Comparison of ENCODE assay signal across 17 cellular contexts in genomic region chr6:151692216-151692615, GRCh38.
A peak's percentile ranks its signal among the peaks of the same experiment; 100 is the strongest.
DNase-seq lines count a peak whose midpoint lies in the region; ATAC-seq and TF ChIP-seq lines count a peak whose summit lies in the region.
"Had no signal": no experiment of that assay in that cellular context is flagged by ENCODE, and none has a peak within 500 bp of the region (broad histone marks: within the 10 kb centered on the region; RNA-seq: fewer than 3 reads in every experiment).

No MANE protein-coding gene starts in this region.

- intact Hi-C loops in left ventricle myocardium inferior (cut with micrococcal nuclease), result loop anchor here (10.0 kb wide), 1 partner anchor 433 kb away; no protein-coding TSS in a partner anchor
- intact Hi-C loops in vagina (cut with DNase I), result loop anchor here (5.0 kb wide), 3 partner anchors 70 to 1850 kb away; no protein-coding TSS in a partner anchor

- TF ChIP-seq POLR2A in vagina (IDR thresholded peaks at IDR 0.05), result no peak

- H3K4me3 Mint-ChIP-seq in WTC11, result no peak overlapping the region
- H3K4me3 Mint-ChIP-seq: central memory CD8-positive, alpha-beta T cell had no signal

- H3K36me3 Mint-ChIP-seq in WTC11, result no peaks in the 10 kb centered on the region

- DNase-seq in left ventricle myocardium inferior (no peak), right atrium auricular region (ENCODE audit: low spot score) (no peak), WTC11 (ENCODE audit: low spot score) (no peak), myocyte (ENCODE audit: low read depth) (peak; percentile 28), vagina (ENCODE audit: extremely low spot score in 2 of 2) (no peak), NCI-H1092 treated with DMSO at 0.1 percent for 48 hours (lab: John Stamatoyannopoulos, UW) (no peak), SIG-M5 treated with dmso at 0.1 percent for 504 hours (lab: John Stamatoyannopoulos, UW; ENCODE audit: unreplicated experiment) (no peak)
- DNase-seq in stimulated activated naive CD4-positive, alpha-beta T cell (lab: John Stamatoyannopoulos, UW), result no peak
- DNase-seq: activated CD8-positive, alpha-beta T cell treated with anti-CD3 and anti-CD28 coated beads, Interleukin-2, amount 10 ng/mL, durations not matched to agents 7 days and 5 days; Caco-2; effector memory CD4-positive, alpha-beta T cell; hippocampal formation; NCI-H1694 treated with DMSO at 0.1 percent for 48 hours; NCI-H345; NK-92 treated with Interleukin-12 subunit alpha and Interleukin-12 subunit beta, amount 100 ng/mL, for 24 hours; RPMI8226 had no signal

- ATAC-seq in WTC11, result peak; percentile 73
- ATAC-seq: activated CD8-positive, alpha-beta T cell treated with anti-CD3 and anti-CD28 coated beads, Interleukin-2, amount 10 ng/mL, durations not matched to agents 7 days and 5 days had no signal

- CTCF ChIA-PET in WTC11 (lab: Charles Lee), result interaction anchor here (1.2 kb wide), 1 partner anchor 433 kb away, joined by 4 read pairs; no protein-coding TSS in a partner anchor

- H3K27me3 Mint-ChIP-seq in WTC11 (ENCODE audit: low read depth), result no peaks in the 10 kb centered on the region
- H3K27me3 Mint-ChIP-seq: central memory CD8-positive, alpha-beta T cell had no signal

- H3K4me3 ChIP-seq in left ventricle myocardium inferior (peak overlapping the region; percentile 55), right atrium auricular region (no peak overlapping the region), vagina (peak overlapping the region; percentile 32 to 45)

- peaks cover 18% of the 10 kb centered on the region for H3K4me1 Mint-ChIP-seq in WTC11

- H3K9me3 Mint-ChIP-seq in WTC11, result no peaks in the 10 kb centered on the region
- H3K9me3 Mint-ChIP-seq: central memory CD8-positive, alpha-beta T cell had no signal

- TF ChIP-seq CTCF in left ventricle myocardium inferior (IDR thresholded peaks at IDR 0.05; ENCODE audit: borderline replicate concordance), result no peak
- TF ChIP-seq CTCF in right atrium auricular region (IDR thresholded peaks at IDR 0.05), result no peak
- no peak for TF ChIP-seq CTCF in WTC11 (IDR thresholded peaks at IDR 0.05)
- TF ChIP-seq CTCF in vagina (IDR thresholded peaks at IDR 0.05), result no peak

- H3K27ac Mint-ChIP-seq in WTC11, result no peak overlapping the region

- no peaks in the 10 kb centered on the region for H3K36me3 ChIP-seq in left ventricle myocardium inferior
- no peaks in the 10 kb centered on the region for H3K36me3 ChIP-seq in right atrium auricular region
- H3K36me3 ChIP-seq in vagina, result no peaks in the 10 kb centered on the region

- H3K9me3 ChIP-seq in left ventricle myocardium inferior (replicated peaks) (no peaks in the 10 kb centered on the region), right atrium auricular region (no peaks in the 10 kb centered on the region), vagina (no peaks in the 10 kb centered on the region)
- H3K9me3 ChIP-seq: Caco-2 had no signal

- POLR2A ChIA-PET in WTC11 (lab: Charles Lee), result interaction anchor here (0.7 kb wide), 1 partner anchor 682 kb away, joined by 3 read pairs; no protein-coding TSS in a partner anchor

- peak overlapping the region; percentile 77 for H3K27ac ChIP-seq in left ventricle myocardium inferior (replicated peaks)
- no peak overlapping the region for H3K27ac ChIP-seq in right atrium auricular region
- H3K27ac ChIP-seq in vagina, result peak overlapping the region; percentile 79

- H3K4me1 ChIP-seq in left ventricle myocardium inferior (no peaks in the 10 kb centered on the region), right atrium auricular region (no peaks in the 10 kb centered on the region), vagina (peaks cover 14% of the 10 kb centered on the region)

- H3K27me3 ChIP-seq in left ventricle myocardium inferior (ENCODE audit: low read depth) (peaks cover 5% of the 10 kb centered on the region), right atrium auricular region (no peaks in the 10 kb centered on the region), vagina (no peaks in the 10 kb centered on the region)

TF ChIP-seq in WTC11, 78 proteins besides CTCF, POLR2A, EP300 and RAD21:
- TF ChIP-seq ZBTB21 (CRISPR knock-in tag; IDR thresholded peaks at IDR 0.05; ENCODE audit: borderline replicate concordance), result no peak
- no peak for TF ChIP-seq CREM (CRISPR knock-in tag; IDR thresholded peaks at IDR 0.05)
- no peak for TF ChIP-seq ZNF416 (CRISPR knock-in tag; IDR thresholded peaks at IDR 0.05)
- TF ChIP-seq, protein P1, sequence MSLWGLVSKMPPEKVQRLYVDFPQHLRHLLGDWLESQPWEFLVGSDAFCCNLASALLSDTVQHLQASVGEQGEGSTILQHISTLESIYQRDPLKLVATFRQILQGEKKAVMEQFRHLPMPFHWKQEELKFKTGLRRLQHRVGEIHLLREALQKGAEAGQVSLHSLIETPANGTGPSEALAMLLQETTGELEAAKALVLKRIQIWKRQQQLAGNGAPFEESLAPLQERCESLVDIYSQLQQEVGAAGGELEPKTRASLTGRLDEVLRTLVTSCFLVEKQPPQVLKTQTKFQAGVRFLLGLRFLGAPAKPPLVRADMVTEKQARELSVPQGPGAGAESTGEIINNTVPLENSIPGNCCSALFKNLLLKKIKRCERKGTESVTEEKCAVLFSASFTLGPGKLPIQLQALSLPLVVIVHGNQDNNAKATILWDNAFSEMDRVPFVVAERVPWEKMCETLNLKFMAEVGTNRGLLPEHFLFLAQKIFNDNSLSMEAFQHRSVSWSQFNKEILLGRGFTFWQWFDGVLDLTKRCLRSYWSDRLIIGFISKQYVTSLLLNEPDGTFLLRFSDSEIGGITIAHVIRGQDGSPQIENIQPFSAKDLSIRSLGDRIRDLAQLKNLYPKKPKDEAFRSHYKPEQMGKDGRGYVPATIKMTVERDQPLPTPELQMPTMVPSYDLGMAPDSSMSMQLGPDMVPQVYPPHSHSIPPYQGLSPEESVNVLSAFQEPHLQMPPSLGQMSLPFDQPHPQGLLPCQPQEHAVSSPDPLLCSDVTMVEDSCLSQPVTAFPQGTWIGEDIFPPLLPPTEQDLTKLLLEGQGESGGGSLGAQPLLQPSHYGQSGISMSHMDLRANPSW (CRISPR knock-in tag; conservative IDR thresholded peaks at IDR 0.05; ENCODE audit: low read depth), result no peak
- TF ChIP-seq RORB (CRISPR knock-in tag; IDR thresholded peaks at IDR 0.05), result no peak
- TF ChIP-seq TP53 (CRISPR knock-in tag; IDR thresholded peaks at IDR 0.05), result no peak
- TF ChIP-seq ZNF532 (CRISPR knock-in tag; IDR thresholded peaks at IDR 0.05; ENCODE audit: borderline replicate concordance), result no peak
- TF ChIP-seq, protein P2, sequence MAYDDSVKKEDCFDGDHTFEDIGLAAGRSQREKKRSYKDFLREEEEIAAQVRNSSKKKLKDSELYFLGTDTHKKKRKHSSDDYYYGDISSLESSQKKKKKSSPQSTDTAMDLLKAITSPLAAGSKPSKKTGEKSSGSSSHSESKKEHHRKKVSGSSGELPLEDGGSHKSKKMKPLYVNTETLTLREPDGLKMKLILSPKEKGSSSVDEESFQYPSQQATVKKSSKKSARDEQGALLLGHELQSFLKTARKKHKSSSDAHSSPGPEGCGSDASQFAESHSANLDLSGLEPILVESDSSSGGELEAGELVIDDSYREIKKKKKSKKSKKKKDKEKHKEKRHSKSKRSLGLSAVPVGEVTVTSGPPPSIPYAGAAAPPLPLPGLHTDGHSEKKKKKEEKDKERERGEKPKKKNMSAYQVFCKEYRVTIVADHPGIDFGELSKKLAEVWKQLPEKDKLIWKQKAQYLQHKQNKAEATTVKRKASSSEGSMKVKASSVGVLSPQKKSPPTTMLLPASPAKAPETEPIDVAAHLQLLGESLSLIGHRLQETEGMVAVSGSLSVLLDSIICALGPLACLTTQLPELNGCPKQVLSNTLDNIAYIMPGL (CRISPR knock-in tag; IDR thresholded peaks at IDR 0.05), result no peak
- TF ChIP-seq OVOL2 (CRISPR knock-in tag; IDR thresholded peaks at IDR 0.05; ENCODE audit: borderline replicate concordance), result no peak
- no peak for TF ChIP-seq TEAD4 (CRISPR knock-in tag; IDR thresholded peaks at IDR 0.05)
- no peak for TF ChIP-seq ZNF263 (CRISPR knock-in tag; IDR thresholded peaks at IDR 0.05; ENCODE audit: low read depth)
- TF ChIP-seq CDX4 (CRISPR knock-in tag; IDR thresholded peaks at IDR 0.05; ENCODE audit: borderline replicate concordance), result no peak

Comparison
In these comparisons a context has a peak if more than half of its experiments do, and no peak if none do; other contexts are left out.
1. H3K27ac ChIP-seq: peak in left ventricle myocardium inferior (single experiment) and vagina (single experiment); none in right atrium auricular region (0 of 2).
2. H3K4me3 ChIP-seq: peak in left ventricle myocardium inferior (single experiment) and vagina (2 of 2); none in right atrium auricular region (0 of 2).